8 cellular contexts compared by ENCODE assay signal in genomic region chr20:32539817-32540675, GRCh38. TPM values are rescaled to one million over a fixed set of nuclear protein-coding genes. Genes with fewer than 3 reads are reported as not detected.
DNase-seq lines count a peak whose midpoint lies in the region; ATAC-seq and TF ChIP-seq lines count a peak whose summit lies in the region.

No MANE protein-coding gene starts in this region.

- no peaks in the 10 kb centered on the region for H3K27me3 Mint-ChIP-seq in chondrocyte (ENCODE audit: low read depth)

- no peak for TF ChIP-seq CTCF in chondrocyte (IDR thresholded peaks at IDR 0.05)

- DNase-seq in activated CD4-positive, CD25-positive, alpha-beta regulatory T cell treated with anti-CD3 and anti-CD28 coated beads, Interleukin-2, amount 50 U/mL, for 16 hours (ENCODE audit: low read depth, low spot score) = peak; percentile 38
- DNase-seq in chondrocyte (ENCODE audit: low spot score) (peak; percentile 78), D341Med (ENCODE audit: low spot score) (no peak), SK-N-DZ (ENCODE audit: low spot score) (no peak), NCI-H2227 treated with DMSO at 0.1 percent for 48 hours (lab: John Stamatoyannopoulos, UW) (no peak), NOMO-1 treated with dmso at 0.1 percent for 144 hours (lab: John Stamatoyannopoulos, UW; ENCODE audit: unreplicated experiment) (no peak)
- peak; percentile 51 to 66 for DNase-seq in stimulated activated CD4-positive, alpha-beta T cell treated with anti-CD3 and anti-CD28 coated beads, Interleukin-4, amount 100 ng/mL, for 4 hours

- peak overlapping the region; percentile 79 for H3K27ac Mint-ChIP-seq in chondrocyte (ENCODE audit: unreplicated experiment)

- no peaks in the 10 kb centered on the region for H3K36me3 Mint-ChIP-seq in chondrocyte (ENCODE audit: low read depth)

- peaks cover 64% of the 10 kb centered on the region for H3K4me1 Mint-ChIP-seq in chondrocyte (ENCODE audit: low read depth)

- ATAC-seq in GM21423 (IDR thresholded peaks at IDR 0.05; ENCODE audit: unreplicated experiment) = peak; percentile 37

- H3K4me3 Mint-ChIP-seq in chondrocyte (ENCODE audit: unreplicated experiment) = no peak overlapping the region

- no peaks in the 10 kb centered on the region for H3K9me3 Mint-ChIP-seq in chondrocyte (ENCODE audit: low read depth)

RNA-seq across cellular contexts. Expression of gene NOL4L, which starts 45.1 kb away (rescaled TPM):
- 37.7 to 42.7 TPM (median 40.0 TPM) in 3 replicates for total RNA-seq in chondrocyte
- 28.6 and 29.6 TPM in 2 replicates for polyA plus RNA-seq in SK-N-DZ (2014; cell fraction: cytosol; rRNA removed)
- polyA plus RNA-seq in SK-N-DZ (2014; cell fraction: nucleus; rRNA removed) = 40.7 and 52.5 TPM in 2 replicates

Comparison
In these comparisons a context has a peak if more than half of its experiments do, and no peak if none do; other contexts are left out.
1. DNase-seq: peak in activated CD4-positive, CD25-positive, alpha-beta regulatory T cell treated with anti-CD3 and anti-CD28 coated beads, Interleukin-2, amount 50 U/mL, for 16 hours (single experiment), chondrocyte (single experiment) and stimulated activated CD4-positive, alpha-beta T cell treated with anti-CD3 and anti-CD28 coated beads, Interleukin-4, amount 100 ng/mL, for 4 hours (2 of 2); none in D341Med (single experiment), SK-N-DZ (single experiment), NCI-H2227 treated with DMSO at 0.1 percent for 48 hours (single experiment) and NOMO-1 treated with dmso at 0.1 percent for 144 hours (single experiment).